ENCODE assay signal across 1 cellular context in the genomic region with DNA sequence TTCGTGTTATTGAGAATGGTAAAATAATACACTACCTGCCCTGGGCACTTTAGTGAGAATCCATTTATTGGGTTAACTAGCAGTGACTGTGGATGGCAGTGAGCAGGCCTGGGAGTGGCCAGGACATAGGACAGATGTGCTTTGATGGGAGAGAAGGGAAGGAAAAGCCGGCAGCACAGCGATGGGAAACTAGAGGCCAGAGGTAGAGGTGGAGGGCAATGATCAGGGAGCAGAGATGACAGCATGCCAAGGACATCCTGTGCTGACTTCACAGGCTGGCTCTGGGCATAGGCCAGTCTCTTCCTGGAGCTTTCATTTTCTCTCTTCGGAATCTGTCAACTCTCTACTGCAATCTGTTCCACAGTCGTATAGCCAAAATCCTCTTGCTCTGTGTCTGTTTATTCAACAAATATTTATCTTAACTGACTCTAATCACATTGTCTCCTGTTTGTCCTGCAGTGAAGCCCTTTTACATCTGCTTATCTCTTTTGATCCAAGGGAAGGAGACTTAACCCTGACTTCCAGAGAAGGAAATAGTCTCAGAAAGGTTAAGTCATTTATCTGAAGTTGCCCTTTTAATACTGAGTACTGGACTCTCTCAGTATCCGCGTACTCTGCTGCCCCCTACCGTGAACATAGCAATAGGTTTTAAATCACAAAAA.
TF ChIP-seq lines count a peak whose summit lies in the region.

No MANE protein-coding gene starts in this region.

TF ChIP-seq in HepG2, 621 proteins besides CTCF, POLR2A, EP300 and RAD21 (continued from another document and continues in another):
- TF ChIP-seq SP1 (IDR thresholded peaks at IDR 0.05): no peak
- TF ChIP-seq SP1 (CRISPR knock-in tag; IDR thresholded peaks at IDR 0.05): 0 out of 2 replicates have a peak, but pooled peaks have one; percentile 18
- TF ChIP-seq SATB2 (CRISPR knock-in tag; IDR thresholded peaks at IDR 0.05): no peak
- TF ChIP-seq ZNF101 (CRISPR knock-in tag; IDR thresholded peaks at IDR 0.05; ENCODE audit: borderline replicate concordance, low read depth): no peak
- TF ChIP-seq FOXJ3 (CRISPR knock-in tag; IDR thresholded peaks at IDR 0.05; ENCODE audit: borderline replicate concordance): no peak
- TF ChIP-seq MED1 (CRISPR knock-in tag; IDR thresholded peaks at IDR 0.05): no peak
- TF ChIP-seq MEF2D (CRISPR knock-in tag; IDR thresholded peaks at IDR 0.05): peak; percentile 71
- 0 out of 2 replicates have a peak, but pooled peaks have one; percentile 79 for TF ChIP-seq SNAPC5 (CRISPR knock-in tag; IDR thresholded peaks at IDR 0.05; ENCODE audit: borderline replicate concordance)
- no peak for TF ChIP-seq YEATS2 (CRISPR knock-in tag; IDR thresholded peaks at IDR 0.05; ENCODE audit: borderline replicate concordance)
- no peak for TF ChIP-seq ZNF616 (CRISPR knock-in tag; IDR thresholded peaks at IDR 0.05; ENCODE audit: low read depth)
- TF ChIP-seq ZFP62 (CRISPR knock-in tag; IDR thresholded peaks at IDR 0.05): no peak
- no peak for TF ChIP-seq ZMAT5 (CRISPR knock-in tag; IDR thresholded peaks at IDR 0.05; ENCODE audit: borderline replicate concordance, low read depth)
- no peak for TF ChIP-seq ZFP82 (CRISPR knock-in tag; IDR thresholded peaks at IDR 0.05; ENCODE audit: borderline replicate concordance)
- no peak for TF ChIP-seq NFE2L1 (CRISPR knock-in tag; IDR thresholded peaks at IDR 0.05; ENCODE audit: borderline replicate concordance)
- TF ChIP-seq ZXDC (CRISPR knock-in tag; IDR thresholded peaks at IDR 0.05): no peak
- TF ChIP-seq, protein P1, sequence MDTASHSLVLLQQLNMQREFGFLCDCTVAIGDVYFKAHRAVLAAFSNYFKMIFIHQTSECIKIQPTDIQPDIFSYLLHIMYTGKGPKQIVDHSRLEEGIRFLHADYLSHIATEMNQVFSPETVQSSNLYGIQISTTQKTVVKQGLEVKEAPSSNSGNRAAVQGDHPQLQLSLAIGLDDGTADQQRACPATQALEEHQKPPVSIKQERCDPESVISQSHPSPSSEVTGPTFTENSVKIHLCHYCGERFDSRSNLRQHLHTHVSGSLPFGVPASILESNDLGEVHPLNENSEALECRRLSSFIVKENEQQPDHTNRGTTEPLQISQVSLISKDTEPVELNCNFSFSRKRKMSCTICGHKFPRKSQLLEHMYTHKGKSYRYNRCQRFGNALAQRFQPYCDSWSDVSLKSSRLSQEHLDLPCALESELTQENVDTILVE (CRISPR knock-in tag; IDR thresholded peaks at IDR 0.05): peak; percentile 82; the same call in 1 of the 2 replicates
- TF ChIP-seq, protein P2, sequence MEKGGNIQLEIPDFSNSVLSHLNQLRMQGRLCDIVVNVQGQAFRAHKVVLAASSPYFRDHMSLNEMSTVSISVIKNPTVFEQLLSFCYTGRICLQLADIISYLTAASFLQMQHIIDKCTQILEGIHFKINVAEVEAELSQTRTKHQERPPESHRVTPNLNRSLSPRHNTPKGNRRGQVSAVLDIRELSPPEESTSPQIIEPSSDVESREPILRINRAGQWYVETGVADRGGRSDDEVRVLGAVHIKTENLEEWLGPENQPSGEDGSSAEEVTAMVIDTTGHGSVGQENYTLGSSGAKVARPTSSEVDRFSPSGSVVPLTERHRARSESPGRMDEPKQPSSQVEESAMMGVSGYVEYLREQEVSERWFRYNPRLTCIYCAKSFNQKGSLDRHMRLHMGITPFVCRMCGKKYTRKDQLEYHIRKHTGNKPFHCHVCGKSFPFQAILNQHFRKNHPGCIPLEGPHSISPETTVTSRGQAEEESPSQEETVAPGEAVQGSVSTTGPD (CRISPR knock-in tag; IDR thresholded peaks at IDR 0.05): no peak
- TF ChIP-seq ARID5B (CRISPR knock-in tag; IDR thresholded peaks at IDR 0.05): peak; percentile 80
- TF ChIP-seq SIX1 (CRISPR knock-in tag; IDR thresholded peaks at IDR 0.05; ENCODE audit: borderline replicate concordance): peak; percentile 25; the same call in 1 of the 2 replicates
- peak; percentile 67 for TF ChIP-seq PHF21A (CRISPR knock-in tag; IDR thresholded peaks at IDR 0.05)
- TF ChIP-seq ARNTL (CRISPR knock-in tag; IDR thresholded peaks at IDR 0.05): 0 out of 2 replicates have a peak, but pooled peaks have one; percentile 24
- TF ChIP-seq HNRNPK (IDR thresholded peaks at IDR 0.05; ENCODE audit: low read depth, low read length, poor library complexity, severe bottlenecking): no peak
- TF ChIP-seq ZNF432 (CRISPR knock-in tag; IDR thresholded peaks at IDR 0.05; ENCODE audit: borderline replicate concordance): no peak
- TF ChIP-seq MAX (IDR thresholded peaks at IDR 0.05): no peak
- no peak for TF ChIP-seq THAP7 (CRISPR knock-in tag; IDR thresholded peaks at IDR 0.05)
- TF ChIP-seq NR2C2 (CRISPR knock-in tag; IDR thresholded peaks at IDR 0.05; ENCODE audit: borderline replicate concordance): peak; percentile 52; the same call in 1 of the 2 replicates
- TF ChIP-seq HNF1A (IDR thresholded peaks at IDR 0.05; ENCODE audit: low read depth): 0 out of 2 replicates have a peak, but pooled peaks have one; percentile 16
- TF ChIP-seq HNF1A (CRISPR knock-in tag; IDR thresholded peaks at IDR 0.05; ENCODE audit: borderline replicate concordance): 0 out of 2 replicates have a peak, but pooled peaks have one; percentile 15
- no peak for TF ChIP-seq GLI4 (CRISPR knock-in tag; IDR thresholded peaks at IDR 0.05; ENCODE audit: borderline replicate concordance)
- peak; percentile 73 for TF ChIP-seq NR2F2 (IDR thresholded peaks at IDR 0.05; ENCODE audit: borderline replicate concordance, low read depth)
- TF ChIP-seq ZNF382 (CRISPR knock-in tag; IDR thresholded peaks at IDR 0.05; ENCODE audit: borderline replicate concordance): no peak
- no peak for TF ChIP-seq TCF7L2 (IDR thresholded peaks at IDR 0.05; ENCODE audit: low read depth, low read length)
- no peak for TF ChIP-seq FOXK1 (CRISPR knock-in tag; IDR thresholded peaks at IDR 0.05; ENCODE audit: borderline replicate concordance, low read depth)
- TF ChIP-seq ZNF460 (CRISPR knock-in tag; IDR thresholded peaks at IDR 0.05; ENCODE audit: borderline replicate concordance): no peak
- no peak for TF ChIP-seq RNF2 (conservative IDR thresholded peaks at IDR 0.05; ENCODE audit: low read depth)
- no peak for TF ChIP-seq MATR3 (CRISPR knock-in tag; IDR thresholded peaks at IDR 0.05)
- no peak for TF ChIP-seq SP4 (CRISPR knock-in tag; IDR thresholded peaks at IDR 0.05)
- TF ChIP-seq TARDBP (CRISPR knock-in tag; IDR thresholded peaks at IDR 0.05): peak; percentile 75; the same call in 1 of the 2 replicates
- TF ChIP-seq ZNF577 (CRISPR knock-in tag; IDR thresholded peaks at IDR 0.05; ENCODE audit: borderline replicate concordance, low read depth): no peak
- no peak for TF ChIP-seq RAD51 (IDR thresholded peaks at IDR 0.05; ENCODE audit: borderline replicate concordance)
- no peak for TF ChIP-seq AGO1 (IDR thresholded peaks at IDR 0.05; ENCODE audit: low read depth, low read length, poor library complexity, severe bottlenecking)
- no peak for TF ChIP-seq ZNF75D (CRISPR knock-in tag; IDR thresholded peaks at IDR 0.05; ENCODE audit: borderline replicate concordance)
- no peak for TF ChIP-seq ZC3H13 (CRISPR knock-in tag; IDR thresholded peaks at IDR 0.05)
- TF ChIP-seq ZNF10 (CRISPR knock-in tag; IDR thresholded peaks at IDR 0.05; ENCODE audit: borderline replicate concordance, low read depth): no peak
- TF ChIP-seq ETV5 (CRISPR knock-in tag; IDR thresholded peaks at IDR 0.05; ENCODE audit: borderline replicate concordance): peak; percentile 46; the same call in 1 of the 2 replicates
- TF ChIP-seq MIER3 (CRISPR knock-in tag; IDR thresholded peaks at IDR 0.05; ENCODE audit: borderline replicate concordance): peak; percentile 77; the same call in 1 of the 2 replicates
- TF ChIP-seq CREB3 (CRISPR knock-in tag; IDR thresholded peaks at IDR 0.05): no peak
- TF ChIP-seq RFXAP (CRISPR knock-in tag; IDR thresholded peaks at IDR 0.05; ENCODE audit: borderline replicate concordance): no peak
